ENCODE assay signal across 8 cellular contexts in the genomic region with DNA sequence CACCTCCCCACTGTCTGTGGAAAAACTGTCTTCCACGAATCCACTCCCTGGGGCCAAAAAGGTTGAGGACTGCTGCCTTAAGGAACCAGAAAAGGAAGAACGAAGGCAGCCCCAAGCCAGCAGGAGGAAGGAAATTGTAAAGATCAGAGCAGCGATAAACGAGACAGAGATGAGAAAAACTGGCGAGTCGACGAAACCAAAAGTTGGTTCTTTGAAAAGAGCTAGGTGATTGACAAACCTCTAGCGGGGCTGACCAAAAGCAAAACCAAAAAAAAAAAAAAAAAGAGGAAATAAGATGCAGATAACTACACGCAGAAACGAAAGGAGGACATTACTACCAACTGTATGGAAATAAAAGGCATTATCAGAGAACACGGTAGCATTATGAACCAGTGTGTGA.
DNase-seq lines count a peak whose midpoint lies in the region; ATAC-seq lines count a peak whose summit lies in the region.

No MANE protein-coding gene starts in this region.

- H3K4me3 Mint-ChIP-seq in T-cell: peak overlapping the region; percentile 68 to 85 (median 73)

- H3K9me3 Mint-ChIP-seq in T-cell: peaks cover 0 to 2% (median 0%) of the 10 kb centered on the region in 3 donors

- H3K4me3 ChIP-seq in effector memory CD4-positive, alpha-beta T cell (ENCODE audit: insufficient read depth, low read depth, low read length, poor library complexity, severe bottlenecking): peak overlapping the region; percentile 6

- H3K27ac Mint-ChIP-seq in T-cell: peak overlapping the region; percentile 86 to 90

- peaks cover 3% of the 10 kb centered on the region for H3K36me3 Mint-ChIP-seq in T-cell

- H3K27me3 Mint-ChIP-seq in T-cell: no peaks in the 10 kb centered on the region

- CTCF ChIA-PET in T-cell (lab: Charles Lee): interaction anchor here in 1 of 2 donors (0.6 to 1.2 kb wide), 17 partner anchors 9 to 1298 kb away, joined by 3 to 10 read pairs (median 4); a partner anchor contains a TSS

- no peaks in the 10 kb centered on the region for H3K36me3 ChIP-seq in effector memory CD4-positive, alpha-beta T cell (ENCODE audit: control insufficient read depth, insufficient read depth, low read length)

- H3K27ac ChIP-seq in effector memory CD4-positive, alpha-beta T cell (ENCODE audit: insufficient read depth, low read length, poor library complexity, severe bottlenecking): peak overlapping the region; percentile 44

- peak; percentile 65 for ATAC-seq in GM18858 (IDR thresholded peaks at IDR 0.05; ENCODE audit: unreplicated experiment)
- peak; percentile 59 for ATAC-seq in HG03108 (IDR thresholded peaks at IDR 0.05; ENCODE audit: unreplicated experiment)
- ATAC-seq in T-cell (replicated peaks in 1 of 4): peak; percentile 89 to 94 (median 91)

- no peaks in the 10 kb centered on the region for H3K27me3 ChIP-seq in effector memory CD4-positive, alpha-beta T cell (replicated peaks; ENCODE audit: control insufficient read depth, insufficient read depth, low read length, poor library complexity, severe bottlenecking)

- DNase-seq in T-cell (peak in 31 of 34 experiments; percentile 19 to 64 (median 43)), SW 1271 (lab: John Stamatoyannopoulos, UW) (no peak), NCI-H1930 (lab: John Stamatoyannopoulos, UW) (no peak), DMS 273 treated with DMSO at 0.1 percent for 48 hours (lab: John Stamatoyannopoulos, UW) (no peak)
- DNase-seq in effector memory CD4-positive, alpha-beta T cell: peak; percentile 18 to 55 (median 29)
- peak; percentile 26 for DNase-seq in stimulated activated CD4-positive, alpha-beta T cell treated with anti-CD3 and anti-CD28 coated beads, Interleukin-2, amount 100 ng/mL, for 4 hours (ENCODE audit: low read depth)

- H3K9me3 ChIP-seq in effector memory CD4-positive, alpha-beta T cell (ENCODE audit: control insufficient read depth, low read length): no peaks in the 10 kb centered on the region

- peaks cover 7% of the 10 kb centered on the region for H3K4me1 ChIP-seq in effector memory CD4-positive, alpha-beta T cell (ENCODE audit: control insufficient read depth, insufficient read depth, low read length, poor library complexity, severe bottlenecking)

- POLR2A ChIA-PET in T-cell (lab: Charles Lee): interaction anchor here (0.6 to 1.6 kb wide), 7 partner anchors 9 to 77 kb away, joined by 3 to 10 read pairs (median 4); a partner anchor contains a TSS

- peaks cover 20 to 32% (median 21%) of the 10 kb centered on the region in 3 donors for H3K4me1 Mint-ChIP-seq in T-cell

Comparison
In these comparisons a context has a peak if more than half of its experiments do, and no peak if none do; other contexts are left out.
1. DNase-seq: peak in T-cell (31 of 34), effector memory CD4-positive, alpha-beta T cell (3 of 3) and stimulated activated CD4-positive, alpha-beta T cell treated with anti-CD3 and anti-CD28 coated beads, Interleukin-2, amount 100 ng/mL, for 4 hours (single experiment); none in SW 1271 (0 of 2), NCI-H1930 (0 of 2) and DMS 273 treated with DMSO at 0.1 percent for 48 hours (single experiment).
2. Peak in every context shown above with its lines, with median percentiles within 50 percentile points of each other: ATAC-seq.